20 cellular contexts compared by ENCODE assay signal in genomic region chr1:61504840-61505239, GRCh38.
DNase-seq lines count a peak whose midpoint lies in the region; TF ChIP-seq lines count a peak whose summit lies in the region.
"Had no signal": no experiment of that assay in that cellular context is flagged by ENCODE, and none has a peak within 500 bp of the region (broad histone marks: within the 10 kb centered on the region; RNA-seq: fewer than 3 reads in every experiment).

No MANE protein-coding gene starts in this region.

- CTCF ChIA-PET in RWPE1 (lab: Yijun Ruan, JAX) = no interaction called here

- H3K4me1 ChIP-seq in esophagus muscularis mucosa = no peaks in the 10 kb centered on the region
- H3K4me1 ChIP-seq: body of pancreas had no signal

- no peaks in the 10 kb centered on the region for H3K36me3 ChIP-seq in esophagus muscularis mucosa
- H3K36me3 ChIP-seq: MG63, neural progenitor cell had no signal

- intact Hi-C loops in esophagus muscularis mucosa (cut with DNase I) = no loop called here

- no peak for TF ChIP-seq EP300 in esophagus muscularis mucosa (IDR thresholded peaks at IDR 0.05)

- TF ChIP-seq CTCF in RWPE1 (conservative IDR thresholded peaks at IDR 0.05; ENCODE audit: low read depth) (no peak), choroid plexus epithelial cell (conservative IDR thresholded peaks at IDR 0.05; ENCODE audit: low read depth, low read length) (no peak), esophagus muscularis mucosa (IDR thresholded peaks at IDR 0.05) (no peak)

- TF ChIP-seq POLR2A in esophagus muscularis mucosa (IDR thresholded peaks at IDR 0.05; ENCODE audit: low read depth) = no peak

- no peaks in the 10 kb centered on the region for H3K27me3 ChIP-seq in esophagus muscularis mucosa
- H3K27me3 ChIP-seq: body of pancreas, dorsolateral prefrontal cortex, hepatocyte, MG63, neural progenitor cell had no signal

- POLR2A ChIA-PET in RWPE1 (lab: Yijun Ruan, JAX; ENCODE audit: low non-redundant PET) = no interaction called here

- WGBS in esophagus muscularis mucosa = 80% methylated on average over 3 of the region's 3 CpGs

- H3K9me3 ChIP-seq in esophagus muscularis mucosa = no peaks in the 10 kb centered on the region
- H3K9me3 ChIP-seq: body of pancreas, MG63 had no signal

- DNase-seq in DMS53 (lab: John Stamatoyannopoulos, UW) (peak; percentile 34), DMS53 treated with DMSO at 0.1 percent for 48 hours (lab: John Stamatoyannopoulos, UW; ENCODE audit: unreplicated experiment) (no peak), RWPE1 (ENCODE audit: low spot score) (peak; percentile 70), choroid plexus epithelial cell (ENCODE audit: low read depth) (peak; percentile 37), skeletal muscle cell (ENCODE audit: low read depth) (peak; percentile 11), NOMO-1 treated with dmso at 0.1 percent for 144 hours (lab: John Stamatoyannopoulos, UW; ENCODE audit: unreplicated experiment) (no peak), dermis blood vessel endothelial cell (no peak), esophagus muscularis mucosa (ENCODE audit: extremely low spot score) (no peak)
- DNase-seq: activated CD4-positive, alpha-beta T cell treated with anti-CD3 and anti-CD28 coated beads, Interleukin-2, amount 10 ng/mL, durations not matched to agents 24 days and 14 days; activated CD8-positive, alpha-beta memory T cell treated with anti-CD3 and anti-CD28 coated beads, Interleukin-2, amount 50 U/mL, for 48 hours; activated gamma-delta T cell treated with Interleukin-2 at 50 U/mL for 16 hours; body of pancreas; dorsolateral prefrontal cortex; MG63; midbrain; NCI-H187; NCI-H510A had no signal

- H3K4me3 ChIP-seq in choroid plexus epithelial cell (ENCODE audit: low read depth, low read length) (no peak overlapping the region), skeletal muscle cell (ENCODE audit: low read depth, low read length) (no peak overlapping the region), esophagus muscularis mucosa (no peak overlapping the region)
- H3K4me3 ChIP-seq: body of pancreas, dorsolateral prefrontal cortex, hepatocyte, MG63, neural progenitor cell had no signal

- peak overlapping the region; percentile 78 for H3K27ac ChIP-seq in RWPE1
- H3K27ac ChIP-seq in esophagus muscularis mucosa (replicated peaks in 1 of 4) = no peak overlapping the region
- H3K27ac ChIP-seq: 22Rv1, body of pancreas, dorsolateral prefrontal cortex, hepatocyte, neural progenitor cell had no signal

Comparison
In these comparisons a context has a peak if more than half of its experiments do, and no peak if none do; other contexts are left out.
1. DNase-seq: peak in DMS53 (single experiment), RWPE1 (single experiment), choroid plexus epithelial cell (single experiment) and skeletal muscle cell (single experiment); none in DMS53 treated with DMSO at 0.1 percent for 48 hours (single experiment), NOMO-1 treated with dmso at 0.1 percent for 144 hours (single experiment), dermis blood vessel endothelial cell (single experiment) and esophagus muscularis mucosa (single experiment).